Comparison of ENCODE assay signal across 18 cellular contexts in the genomic region with DNA sequence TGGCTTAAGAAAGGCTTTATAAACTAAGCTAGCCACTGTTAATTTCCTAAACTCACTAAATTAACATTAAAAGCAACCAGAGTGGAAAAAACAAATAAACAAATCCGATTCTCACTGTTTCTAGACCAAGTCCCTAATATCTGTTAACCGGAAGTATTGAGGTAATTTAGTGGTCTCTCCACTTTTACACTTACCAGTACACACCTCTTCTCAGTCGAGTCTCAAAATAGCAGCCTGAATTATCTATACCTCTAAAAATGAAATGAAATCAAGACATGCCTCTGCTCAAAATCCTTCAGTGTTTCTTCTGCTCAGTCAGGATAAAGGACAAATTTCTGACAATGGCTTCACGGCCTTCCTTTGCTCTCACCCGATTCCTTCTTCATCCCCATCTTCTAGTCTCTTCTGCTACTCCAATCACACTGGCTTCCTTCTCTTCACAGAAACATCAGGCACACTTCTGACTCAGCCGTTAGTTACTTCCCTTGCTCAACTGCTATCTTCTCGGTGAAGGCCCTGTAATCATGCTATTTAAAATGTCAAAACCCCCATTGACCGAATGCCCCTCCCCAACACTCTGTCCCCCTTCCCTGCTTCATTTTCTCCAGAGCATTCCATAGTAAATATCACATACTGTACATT.
DNase-seq lines count a peak whose midpoint lies in the region; ATAC-seq and TF ChIP-seq lines count a peak whose summit lies in the region.
"Had no signal": no experiment of that assay in that cellular context is flagged by ENCODE, and none has a peak within 500 bp of the region (broad histone marks: within the 10 kb centered on the region; RNA-seq: fewer than 3 reads in every experiment).

No MANE protein-coding gene starts in this region.

- H3K27ac Mint-ChIP-seq in GM23338 (no peak overlapping the region), mesothelial cell of epicardium (no peak overlapping the region)

- no peaks in the 10 kb centered on the region for H4K20me1 ChIP-seq in GM23338 (replicated peaks; ENCODE audit: insufficient read depth)

- H3K4me1 ChIP-seq in ACC112 (ENCODE audit: control insufficient read depth, insufficient read depth, low read length, unreplicated experiment) (peaks cover 50% of the 10 kb centered on the region), GM23338 (ENCODE audit: insufficient read depth) (no peaks in the 10 kb centered on the region)
- H3K4me1 ChIP-seq: A549, Caco-2, left ventricle myocardium inferior had no signal

- no peaks in the 10 kb centered on the region for H3F3A ChIP-seq in GM23338 (replicated peaks; ENCODE audit: low read depth)

- H3K27me3 Mint-ChIP-seq in GM23338 (ENCODE audit: insufficient read depth, low read depth, poor library complexity), result no peaks in the 10 kb centered on the region
- no peaks in the 10 kb centered on the region for H3K27me3 Mint-ChIP-seq in mesothelial cell of epicardium (ENCODE audit: low read depth)

- TF ChIP-seq CTCF in GM23338 (conservative IDR thresholded peaks at IDR 0.05; ENCODE audit: low read depth in 2 of 2) (no peak), fibroblast of pulmonary artery (IDR thresholded peaks at IDR 0.05; ENCODE audit: low read length, missing control alignments) (no peak), mesothelial cell of epicardium (IDR thresholded peaks at IDR 0.05; ENCODE audit: unreplicated experiment) (no peak)

- H3K27me3 ChIP-seq in ACC112 (ENCODE audit: insufficient read depth, low read length) (no peaks in the 10 kb centered on the region), GM23338 (ENCODE audit: insufficient read depth) (no peaks in the 10 kb centered on the region)
- H3K27me3 ChIP-seq: foreskin keratinocyte, upper lobe of right lung had no signal

- peak overlapping the region; percentile 88 for H3K27ac ChIP-seq in ACC112 (ENCODE audit: low read depth, low read length)
- H3K27ac ChIP-seq in GM23338 (ENCODE audit: low read depth), result no peak overlapping the region
- H3K27ac ChIP-seq: A549, foreskin keratinocyte, left ventricle myocardium inferior, upper lobe of right lung had no signal

- H3K4me2 ChIP-seq in GM23338, result no peak overlapping the region
- H3K4me2 ChIP-seq: A549 had no signal

- H2AFZ ChIP-seq in ACC112 (ENCODE audit: low read length, unreplicated experiment) (peak overlapping the region; percentile 56), GM23338 (peak overlapping the region; percentile 11; the same call in 1 of the 2 replicates)

- no peaks in the 10 kb centered on the region for H3K4me1 Mint-ChIP-seq in GM23338
- no peaks in the 10 kb centered on the region for H3K4me1 Mint-ChIP-seq in mesothelial cell of epicardium

- H3K36me3 ChIP-seq in ACC112 (ENCODE audit: insufficient read depth, low read length) (no peaks in the 10 kb centered on the region), GM23338 (ENCODE audit: insufficient read depth) (no peaks in the 10 kb centered on the region)
- H3K36me3 ChIP-seq: left ventricle myocardium inferior, upper lobe of right lung had no signal

- no peak for DNase-seq in GM23338 (ENCODE audit: low spot score)
- peak; percentile 83 for DNase-seq in T1000 (lab: John Stamatoyannopoulos, UW)
- DNase-seq in fibroblast of pulmonary artery (ENCODE audit: low read depth), result peak; percentile 68
- DNase-seq in mesothelial cell of epicardium (ENCODE audit: low spot score in 2 of 2, unreplicated experiment in 2 of 2), result no peak
- no peak for DNase-seq in activated CD8-positive, alpha-beta memory T cell treated with anti-CD3 and anti-CD28 coated beads, Interleukin-2, amount 50 U/mL, for 4 hours
- DNase-seq in NCI-H748 (lab: John Stamatoyannopoulos, UW; ENCODE audit: unreplicated experiment), result no peak
- no peak for DNase-seq in ACHN
- DNase-seq: activated CD8-positive, alpha-beta memory T cell treated with anti-CD3 and anti-CD28 coated beads, Interleukin-2, amount 50 U/mL, for 48 hours; activated naive CD4-positive, alpha-beta T cell treated with Interleukin-2 at 50 U/mL for 16 hours; Caco-2; foreskin keratinocyte; left ventricle myocardium inferior; NCI-H1694; NCI-H524 treated with DMSO at 0.1 percent for 48 hours; stimulated activated naive CD8-positive, alpha-beta T cell treated with anti-CD3 and anti-CD28 coated beads, Interleukin-15, Interleukin-2, amounts not matched to agents 100 U/mL and 50 U/mL, for 24 hours; upper lobe of right lung had no signal

- in situ Hi-C loops in ACHN (cut with HindIII; ENCODE audit: low pct_ligation_motif_present, low pct_unique_long_range_greater_than_20kb, low sequenced_read_pairs), result no loop called here

- no peak for ATAC-seq in GM23338
- ATAC-seq: A549; foreskin keratinocyte; stimulated activated naive CD8-positive, alpha-beta T cell treated with anti-CD3 and anti-CD28 coated beads, Interleukin-15, Interleukin-2, amounts not matched to agents 100 U/mL and 50 U/mL, for 24 hours; upper lobe of right lung had no signal

- H3K4me3 Mint-ChIP-seq in GM23338, result no peak overlapping the region
- H3K4me3 Mint-ChIP-seq in mesothelial cell of epicardium, result no peak overlapping the region

- H3K9me3 Mint-ChIP-seq in GM23338 (no peaks in the 10 kb centered on the region), mesothelial cell of epicardium (no peaks in the 10 kb centered on the region)

- H3K79me2 ChIP-seq in ACC112 (ENCODE audit: control insufficient read depth, insufficient read depth, low read length, unreplicated experiment) (peaks cover 51% of the 10 kb centered on the region), GM23338 (replicated peaks; ENCODE audit: insufficient read depth) (no peaks in the 10 kb centered on the region)

- H3K4me3 ChIP-seq in ACC112 (ENCODE audit: low read depth, low read length) (peak overlapping the region; percentile 78), GM23338 (no peak overlapping the region), fibroblast of pulmonary artery (replicated peaks; ENCODE audit: low read depth, low read length) (peak overlapping the region; percentile 33)
- H3K4me3 ChIP-seq: A549, left ventricle myocardium inferior, upper lobe of right lung had no signal

- H3K36me3 Mint-ChIP-seq in GM23338 (ENCODE audit: low read depth), result no peaks in the 10 kb centered on the region
- no peaks in the 10 kb centered on the region for H3K36me3 Mint-ChIP-seq in mesothelial cell of epicardium

- H3K9me2 ChIP-seq in GM23338 (ENCODE audit: insufficient read depth), result no peaks in the 10 kb centered on the region

TF ChIP-seq in GM23338, 12 proteins besides CTCF, POLR2A, EP300 and RAD21:
- TF ChIP-seq ZNF331 (CRISPR knock-in tag; IDR thresholded peaks at IDR 0.05; ENCODE audit: low read depth), result no peak

Comparison
In these comparisons a context has a peak if more than half of its experiments do, and no peak if none do; other contexts are left out.
1. DNase-seq: peak in T1000 (single experiment) and fibroblast of pulmonary artery (single experiment); none in GM23338 (single experiment), mesothelial cell of epicardium (0 of 2), activated CD8-positive, alpha-beta memory T cell treated with anti-CD3 and anti-CD28 coated beads, Interleukin-2, amount 50 U/mL, for 4 hours (single experiment), NCI-H748 (single experiment) and ACHN (single experiment).